In genomic region chr5:42779083-42779482, GRCh38 we compare ENCODE assay signal across 1 cellular context.
TF ChIP-seq lines count a peak whose summit lies in the region.

No MANE protein-coding gene starts in this region.

TF ChIP-seq in GM23338, 12 proteins besides CTCF, POLR2A, EP300 and RAD21 (continued from another document):
- no peak for TF ChIP-seq ZNF462 (CRISPR knock-in tag; IDR thresholded peaks at IDR 0.05)
- no peak for TF ChIP-seq EZH2phosphoT487 (IDR thresholded peaks at IDR 0.05; ENCODE audit: unreplicated experiment)
- no peak for TF ChIP-seq ETS1 (IDR thresholded peaks at IDR 0.05)
- TF ChIP-seq NANOG (IDR thresholded peaks at IDR 0.05; ENCODE audit: borderline replicate concordance), result no peak
TF ChIP-seq in GM23338: peak in this region for 0.
